ENCODE assay signal across 9 cellular contexts in the genomic region with DNA sequence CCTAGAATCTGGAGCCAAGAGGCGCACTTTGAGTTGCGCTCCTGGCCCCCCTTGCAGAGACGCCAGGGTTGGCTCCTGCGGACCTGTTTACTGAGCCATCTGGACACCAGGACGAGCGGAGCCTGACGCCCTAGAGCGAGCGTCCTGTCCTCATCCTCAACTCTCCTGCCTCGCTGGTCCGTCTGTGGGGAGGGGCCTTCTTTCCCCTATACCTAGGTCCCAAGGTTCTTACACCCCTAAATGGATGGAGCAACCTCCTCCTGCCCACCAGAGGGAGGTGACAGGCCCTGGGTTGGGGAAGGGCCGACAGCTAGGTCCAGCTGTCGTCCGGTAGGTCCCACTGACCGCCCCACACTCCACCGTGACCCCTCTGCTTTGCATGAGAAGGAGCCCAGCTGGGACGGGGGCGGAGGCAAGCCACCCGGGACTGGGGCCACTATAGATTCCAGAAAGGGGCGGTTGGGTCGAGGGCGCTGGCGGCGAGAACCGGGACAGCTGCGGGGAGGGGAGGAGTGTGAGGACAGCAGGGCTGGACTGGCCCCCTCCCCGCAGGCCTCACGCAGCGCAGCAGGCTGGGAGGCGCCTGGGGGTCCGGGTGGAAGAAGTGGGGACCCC.
DNase-seq lines count a peak whose midpoint lies in the region; ATAC-seq lines count a peak whose summit lies in the region.
"Had no signal": no experiment of that assay in that cellular context is flagged by ENCODE, and none has a peak within 500 bp of the region (broad histone marks: within the 10 kb centered on the region; RNA-seq: fewer than 3 reads in every experiment).

No MANE protein-coding gene starts in this region.

- H3K36me3 ChIP-seq in effector memory CD4-positive, alpha-beta T cell (ENCODE audit: control insufficient read depth, insufficient read depth, low read length) = no peaks in the 10 kb centered on the region
- H3K36me3 ChIP-seq in neuron (ENCODE audit: insufficient read depth, low read length) = no peaks in the 10 kb centered on the region

- H3K27me3 ChIP-seq in effector memory CD4-positive, alpha-beta T cell (replicated peaks; ENCODE audit: control insufficient read depth, insufficient read depth, low read length, poor library complexity, severe bottlenecking) = peaks cover 95% of the 10 kb centered on the region
- peaks cover 96% of the 10 kb centered on the region for H3K27me3 ChIP-seq in neuron (ENCODE audit: insufficient read depth, low read length)

- no peak overlapping the region for H3K27ac ChIP-seq in effector memory CD4-positive, alpha-beta T cell (ENCODE audit: insufficient read depth, low read length, poor library complexity, severe bottlenecking)
- H3K27ac ChIP-seq: PC-9 had no signal

- H3K4me1 ChIP-seq in effector memory CD4-positive, alpha-beta T cell (ENCODE audit: control insufficient read depth, insufficient read depth, low read length, poor library complexity, severe bottlenecking) = peaks cover 74% of the 10 kb centered on the region
- peaks cover 57% of the 10 kb centered on the region for H3K4me1 ChIP-seq in neuron (ENCODE audit: insufficient read depth, low read length)

- no peak overlapping the region for H2AFZ ChIP-seq in neuron (ENCODE audit: low read depth, low read length)
- H2AFZ ChIP-seq: PC-9 had no signal

- peak overlapping the region; percentile 16 for H3K4me3 ChIP-seq in effector memory CD4-positive, alpha-beta T cell (ENCODE audit: insufficient read depth, low read depth, low read length, poor library complexity, severe bottlenecking)
- H3K4me3 ChIP-seq in neuron (ENCODE audit: low read length) = peak overlapping the region; percentile 45

- DNase-seq in ELF-1 (ENCODE audit: low read depth, low spot score) (peak; percentile 45), NCI-H524 treated with DMSO at 0.1 percent for 48 hours (lab: John Stamatoyannopoulos, UW) (peak; percentile 31), GM19238 (ENCODE audit: insufficient read length, low spot score) (no peak)
- no peak for DNase-seq in effector memory CD4-positive, alpha-beta T cell
- DNase-seq: HCEC 1CT, PC-9 had no signal

- H3K9me3 ChIP-seq in effector memory CD4-positive, alpha-beta T cell (ENCODE audit: control insufficient read depth, low read length) = no peaks in the 10 kb centered on the region
- H3K9me3 ChIP-seq in neuron (ENCODE audit: low read length) = no peaks in the 10 kb centered on the region

- ATAC-seq in HG02938 (IDR thresholded peaks at IDR 0.05; ENCODE audit: unreplicated experiment) (no peak), GM18520 (IDR thresholded peaks at IDR 0.05; ENCODE audit: unreplicated experiment) (no peak)

Comparison
In these comparisons a context has a peak if more than half of its experiments do, and no peak if none do; other contexts are left out.
1. DNase-seq: peak in ELF-1 (single experiment) and NCI-H524 treated with DMSO at 0.1 percent for 48 hours (single experiment); none in effector memory CD4-positive, alpha-beta T cell (0 of 3) and GM19238 (single experiment).